7 cellular contexts compared by ENCODE assay signal in the genomic region with DNA sequence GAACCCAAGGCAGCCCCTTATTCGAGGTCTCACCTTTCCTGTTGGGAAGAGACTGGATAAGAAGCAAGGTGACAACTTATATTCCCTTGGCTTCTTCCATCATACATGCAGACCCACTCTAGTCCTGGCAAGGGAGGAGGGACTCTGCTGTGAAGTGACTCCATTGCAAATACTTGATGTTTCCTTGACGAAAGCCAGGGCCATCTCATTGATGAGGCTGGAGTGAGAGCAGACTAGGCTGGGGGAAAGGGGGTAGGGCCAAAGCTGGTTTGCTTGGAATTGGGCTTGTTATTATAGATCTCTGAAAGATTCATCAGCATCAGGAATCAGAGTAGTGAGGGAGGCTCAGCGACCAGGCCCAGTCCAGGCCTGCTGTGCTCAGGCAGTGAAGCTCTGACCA. TPM values are rescaled to one million over a fixed set of nuclear protein-coding genes. Genes with fewer than 3 reads are reported as not detected.
"Had no signal": no experiment of that assay in that cellular context is flagged by ENCODE, and none has a peak within 500 bp of the region (broad histone marks: within the 10 kb centered on the region; RNA-seq: fewer than 3 reads in every experiment).

No MANE protein-coding gene starts in this region.

- H3K9me3 Mint-ChIP-seq: GM23338 had no signal

- H3K4me3 ChIP-seq: GM23338, K562 had no signal

- ATAC-seq: GM23338, K562 had no signal

- H3K27ac Mint-ChIP-seq: GM23338, H9 had no signal

- DNase-seq: H9, HCEC 1CT, IMR-90, KG1 had no signal

- H3K4me3 Mint-ChIP-seq: GM23338, H9 had no signal

RNA-seq across cellular contexts. Expression of gene NHSL2, which starts 2.3 kb away (rescaled TPM):
- total RNA-seq: HT-29 had no signal
- polyA plus RNA-seq: K562 had no signal
